8 cellular contexts compared by ENCODE assay signal in genomic region chr22:50244420-50245213, GRCh38. TPM values are rescaled to one million over a fixed set of nuclear protein-coding genes. Genes with fewer than 3 reads are reported as not detected.
A peak's percentile ranks its signal among the peaks of the same experiment; 100 is the strongest.
DNase-seq lines count a peak whose midpoint lies in the region; ATAC-seq and TF ChIP-seq lines count a peak whose summit lies in the region.

Gene TUBGCP6 (minus strand): TSS chr22:50245023. CDS start chr22:50244459, 564 bp downstream.

- TF ChIP-seq CTCF in AG04450 (IDR thresholded peaks at IDR 0.05; ENCODE audit: low read depth, low read length), result peak; percentile 25; the same call in 1 of the 2 replicates
- TF ChIP-seq CTCF in choroid plexus epithelial cell (conservative IDR thresholded peaks at IDR 0.05; ENCODE audit: low read depth, low read length), result peak; percentile 29

- DNase-seq in AG04450 (ENCODE audit: low read depth, low spot score), result peak; percentile 59
- peak; percentile 75 for DNase-seq in NCI-H460 (ENCODE audit: extremely low read depth, low read depth)
- DNase-seq in activated CD4-positive, alpha-beta T cell treated with anti-CD3 and anti-CD28 coated beads for 36 hours, result peak; percentile 96
- DNase-seq in choroid plexus epithelial cell (ENCODE audit: low read depth), result peak; percentile 92
- DNase-seq in stimulated activated CD4-positive, alpha-beta T cell treated with anti-CD3 and anti-CD28 coated beads, Interleukin-1b, Interleukin-23, amount 100 ng/mL, for 24 hours (ENCODE audit: low read depth in 4 of 4, low spot score in 1 of 4), result peak; percentile 86 to 90 (median 89)

- CTCF ChIA-PET in AG04450 (lab: Charles Lee), result interaction anchor here (1.0 kb wide), 2 partner anchors 23 to 97 kb away, joined by 3 to 6 read pairs; no protein-coding TSS in a partner anchor
- CTCF ChIA-PET in activated CD4-positive, alpha-beta T cell treated with anti-CD3 and anti-CD28 coated beads for 36 hours (lab: Charles Lee), result interaction anchor here (0.7 to 4.3 kb wide), 8 partner anchors 12 to 376 kb away, joined by 3 to 16 read pairs (median 4); no protein-coding TSS in a partner anchor

- H3K27me3 ChIP-seq in AG04450 (ENCODE audit: control insufficient read depth, insufficient read depth, low read length) (no peaks in the 10 kb centered on the region), layer of hippocampus (ENCODE audit: control insufficient read depth, insufficient read depth, low read length) (no peaks in the 10 kb centered on the region)

- POLR2A ChIA-PET in AG04450 (lab: Yijun Ruan, JAX), result interaction anchor here (1.0 kb wide), 1 partner anchor 18 kb away, joined by 3 read pairs; no protein-coding TSS in a partner anchor
- POLR2A ChIA-PET in activated CD4-positive, alpha-beta T cell treated with anti-CD3 and anti-CD28 coated beads for 36 hours (lab: Charles Lee), result interaction anchor here (0.6 to 1.2 kb wide), 2 partner anchors 24 to 376 kb away, joined by 3 to 4 read pairs; no protein-coding TSS in a partner anchor

- H3K9me3 Mint-ChIP-seq in activated CD4-positive, alpha-beta T cell treated with anti-CD3 and anti-CD28 coated beads for 36 hours (ENCODE audit: low read depth), result no peaks in the 10 kb centered on the region

- ATAC-seq in GM18909 (IDR thresholded peaks at IDR 0.05; ENCODE audit: poor library complexity, unreplicated experiment) (peak; percentile 75), HG03196 (IDR thresholded peaks at IDR 0.05; ENCODE audit: unreplicated experiment) (peak; percentile 65)
- ATAC-seq in activated CD4-positive, alpha-beta T cell treated with anti-CD3 and anti-CD28 coated beads for 36 hours, result peak; percentile 80

- intact Hi-C loops in activated CD4-positive, alpha-beta T cell treated with anti-CD3 and anti-CD28 coated beads for 36 hours (cut with DNase I, micrococcal nuclease), result loop anchor here (1.0 to 10.0 kb wide), 15 partner anchors 26 to 378 kb away; partner anchors contain the start of genes MAPK11 (in 2 of the 2), NCAPH2 (in 2 of the 2), ALG12 (in 1 of the 2) and CHKB (in 1 of the 2)

- peak within 1 kb of the TSS; percentile 100 for H3K27ac Mint-ChIP-seq in activated CD4-positive, alpha-beta T cell treated with anti-CD3 and anti-CD28 coated beads for 36 hours

- H3K27ac ChIP-seq in AG04450 (ENCODE audit: low read depth, low read length) (peak within 1 kb of the TSS; percentile 77), layer of hippocampus (ENCODE audit: low read depth, low read length) (peak within 1 kb of the TSS; percentile 96)

- H3K4me3 Mint-ChIP-seq in activated CD4-positive, alpha-beta T cell treated with anti-CD3 and anti-CD28 coated beads for 36 hours, result peak within 1 kb of the TSS; percentile 94

- H3K36me3 Mint-ChIP-seq in activated CD4-positive, alpha-beta T cell treated with anti-CD3 and anti-CD28 coated beads for 36 hours (ENCODE audit: low read depth), result peaks cover 28% of the 10 kb centered on the region

- H3K27me3 Mint-ChIP-seq in activated CD4-positive, alpha-beta T cell treated with anti-CD3 and anti-CD28 coated beads for 36 hours, result no peaks in the 10 kb centered on the region

- peaks cover 23% of the 10 kb centered on the region for H3K4me1 Mint-ChIP-seq in activated CD4-positive, alpha-beta T cell treated with anti-CD3 and anti-CD28 coated beads for 36 hours

- H3K9me3 ChIP-seq in AG04450 (ENCODE audit: control insufficient read depth, insufficient read depth, low read length), result peaks cover 4% of the 10 kb centered on the region; the same call in 1 of the 2 replicates

- H3K4me3 ChIP-seq in AG04450 (ENCODE audit: low read depth, low read length), result peak within 1 kb of the TSS; percentile 98
- H3K4me3 ChIP-seq in choroid plexus epithelial cell (ENCODE audit: low read depth, low read length), result peak within 1 kb of the TSS; percentile 99

RNA-seq across cellular contexts. Expression of gene TUBGCP6, which starts in this region (rescaled TPM):
- polyA plus RNA-seq in AG04450 (2011; rRNA removed), result 8.5 and 10.8 TPM in 2 replicates
- 11.9 and 12.7 TPM in 2 replicates for polyA minus RNA-seq in AG04450 (2011; rRNA and poly(A)+ RNA removed)
- total RNA-seq in NCI-H460 (2014; rRNA removed; shearing (Covaris generic)), result 10.7 and 13.0 TPM in 2 replicates
- polyA plus RNA-seq in NCI-H460 (2014; cell fraction: nucleus; rRNA removed), result 134 and 155 TPM in 2 replicates
- 10 to 100 TPM; 42.2 to 49.2 TPM for total RNA-seq in activated CD4-positive, alpha-beta T cell treated with anti-CD3 and anti-CD28 coated beads for 36 hours

Comparison
In these comparisons a context has a peak if more than half of its experiments do, and no peak if none do; other contexts are left out.
1. Peak in every context shown above with its lines: DNase-seq, ATAC-seq, H3K4me3 ChIP-seq and H3K27ac ChIP-seq.